ENCODE assay signal across 8 cellular contexts in the genomic region with DNA sequence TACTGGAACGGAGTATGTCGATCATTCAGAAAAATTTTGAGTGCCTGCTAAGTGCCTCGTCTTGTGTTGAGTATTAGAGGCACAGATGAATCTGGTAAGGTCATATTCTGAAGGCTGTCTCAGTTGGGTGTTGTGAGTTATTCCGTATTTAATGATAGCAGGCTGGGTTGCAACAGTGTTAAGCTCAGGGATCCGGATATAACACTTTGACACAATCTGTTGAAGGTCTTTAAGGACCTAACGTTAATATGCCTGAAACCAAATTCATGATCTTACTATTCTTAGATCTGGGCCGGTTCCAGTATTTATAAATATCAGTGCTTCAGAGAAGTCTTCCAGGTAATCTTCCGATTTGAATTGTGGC. TPM values are rescaled to one million over a fixed set of nuclear protein-coding genes. Genes with fewer than 3 reads are reported as not detected.
A peak's percentile ranks its signal among the peaks of the same experiment; 100 is the strongest.
DNase-seq lines count a peak whose midpoint lies in the region; ATAC-seq, FAIRE-seq and TF ChIP-seq lines count a peak whose summit lies in the region.

No MANE protein-coding gene starts in this region.

- H3K23ac ChIP-seq in H9 (ENCODE audit: insufficient read length, low read depth, low read length) = peak overlapping the region; percentile 6

- peaks cover 39 to 64% (median 54%) of the 10 kb centered on the region in 3 experiments for H3K36me3 Mint-ChIP-seq in H9 (ENCODE audit: insufficient read depth in 1 of 3, low read depth in 3 of 3)
- peaks cover 72% of the 10 kb centered on the region for H3K36me3 Mint-ChIP-seq in activated CD4-positive, alpha-beta memory T cell treated with anti-CD3 and anti-CD28 coated beads, Interleukin-2, amount 10 ng/mL, durations not matched to agents 7 days and 5 days (ENCODE audit: low read depth)

- H3K9me3 ChIP-seq in H9 (ENCODE audit: control insufficient read depth, low read depth, low read length) (no peaks in the 10 kb centered on the region), right cardiac atrium (ENCODE audit: control insufficient read depth, low read length) (no peaks in the 10 kb centered on the region), small intestine (ENCODE audit: control insufficient read depth, low read depth) (no peaks in the 10 kb centered on the region)

- ATAC-seq in right cardiac atrium = no peak
- no peak for ATAC-seq in activated CD4-positive, CD25-positive, alpha-beta regulatory T cell treated with anti-CD3 and anti-CD28 coated beads, Interleukin-2, amount 50 U/mL, for 24 hours
- ATAC-seq in GM19455 (IDR thresholded peaks at IDR 0.05; ENCODE audit: unreplicated experiment) = no peak

- H2BK12ac ChIP-seq in H9 (ENCODE audit: insufficient read length, low read depth, low read length) = no peak overlapping the region

- H2AK5ac ChIP-seq in H9 (ENCODE audit: insufficient read length, low read length) = no peak overlapping the region

- TF ChIP-seq CTCF in H9 (conservative IDR thresholded peaks at IDR 0.05) (no peak), GM13976 (IDR thresholded peaks at IDR 0.05; ENCODE audit: borderline replicate concordance, control extremely low read depth, extremely low read depth, insufficient read depth, missing control alignments) (no peak)

- peaks cover 6 to 8% of the 10 kb centered on the region in 2 donors for H3K36me3 ChIP-seq in small intestine (ENCODE audit: control insufficient read depth in 2 of 2, insufficient read depth in 2 of 2, low read length in 2 of 2)

- in situ Hi-C loops in GM13976 (cut with MboI; ENCODE audit: low sequenced_read_pairs, unreplicated experiment) = no loop called here

- peak overlapping the region; percentile 93 for H3K14ac ChIP-seq in H9 (ENCODE audit: insufficient read depth, low read length)

- H2BK15ac ChIP-seq in H9 (ENCODE audit: low read depth, low read length) = no peak overlapping the region

- H4K91ac ChIP-seq in H9 (ENCODE audit: insufficient read length, low read depth, low read length) = peak overlapping the region; percentile 47

- H3K79me1 ChIP-seq in H9 (ENCODE audit: insufficient read depth, low read depth, low read length, poor library complexity, severe bottlenecking) = peaks cover 2% of the 10 kb centered on the region

- peak overlapping the region; percentile 87 for H2BK5ac ChIP-seq in H9 (ENCODE audit: insufficient read length, low read length)

- H4K8ac ChIP-seq in H9 (replicated peaks; ENCODE audit: insufficient read length, low read depth, low read length) = peak overlapping the region; percentile 81

- no peak for FAIRE-seq in small intestine (lab: Jason Lieb, UNC)

- H3K27me3 ChIP-seq in H9 (ENCODE audit: insufficient read depth, low read length) (no peaks in the 10 kb centered on the region), right cardiac atrium (ENCODE audit: control insufficient read depth, insufficient read depth) (no peaks in the 10 kb centered on the region), small intestine (ENCODE audit: control insufficient read depth in 2 of 2, insufficient read depth in 2 of 2, low read length in 2 of 2) (no peaks in the 10 kb centered on the region)

- DNase-seq in H9 = no peak
- DNase-seq in activated CD4-positive, alpha-beta memory T cell treated with anti-CD3 and anti-CD28 coated beads, Interleukin-2, amount 10 ng/mL, durations not matched to agents 7 days and 5 days = no peak
- DNase-seq in right cardiac atrium = no peak
- DNase-seq in small intestine = no peak
- no peak for DNase-seq in GM13976 (ENCODE audit: low spot score)
- DNase-seq in stimulated activated CD4-positive, alpha-beta T cell treated with anti-CD3 and anti-CD28 coated beads, Interleukin-2, amount 100 ng/mL, for 24 hours = no peak

- no peaks in the 10 kb centered on the region; a peak in 1 of 5 replicates for H3K9me3 Mint-ChIP-seq in H9
- no peaks in the 10 kb centered on the region for H3K9me3 Mint-ChIP-seq in activated CD4-positive, alpha-beta memory T cell treated with anti-CD3 and anti-CD28 coated beads, Interleukin-2, amount 10 ng/mL, durations not matched to agents 7 days and 5 days

- H3K79me2 ChIP-seq in H9 (ENCODE audit: insufficient read depth, low read length) = peaks cover 15% of the 10 kb centered on the region; the same call in 1 of the 2 replicates

- POLR2A ChIA-PET in activated CD4-positive, alpha-beta memory T cell treated with anti-CD3 and anti-CD28 coated beads, Interleukin-2, amount 10 ng/mL, durations not matched to agents 7 days and 5 days (lab: Charles Lee) = interaction anchor here (0.6 to 6.1 kb wide), 34 partner anchors 9 to 922 kb away, joined by 3 to 144 read pairs (median 7); a partner anchor contains a TSS

- H2BK20ac ChIP-seq in H9 (ENCODE audit: low read depth, low read length, poor library complexity, severe bottlenecking) = no peak overlapping the region

- H3K4ac ChIP-seq in H9 (ENCODE audit: low read depth, low read length) = no peak overlapping the region

- peak overlapping the region; percentile 95 for H4K5ac ChIP-seq in H9 (ENCODE audit: insufficient read length, low read depth, low read length)

- peak overlapping the region; percentile 0 for H2BK120ac ChIP-seq in H9 (ENCODE audit: low read depth, low read length, poor library complexity, severe bottlenecking)

- WGBS in H9 (ENCODE audit: extremely low coverage, insufficient read length, low lambda C conversion rate) = no CpG with 5 or more reads among the region's 8 CpGs
- WGBS in right cardiac atrium = 2% methylated on average over 8 of the region's 8 CpGs
- WGBS in small intestine, 3 donors = 0 to 2% (median 2%) methylated on average over 8 of the region's 8 CpGs

- intact Hi-C loops in right cardiac atrium (cut with DNase I) = loop anchor here in 1 of 4 donors (10.0 kb wide), 1 partner anchor 290 kb away; a partner anchor contains a TSS

- no peak overlapping the region for H3T11ph ChIP-seq in H9 (ENCODE audit: low read length)

- H3K4me1 Mint-ChIP-seq in H9 = peaks cover 21 to 23% of the 10 kb centered on the region in 2 experiments
- H3K4me1 Mint-ChIP-seq in activated CD4-positive, alpha-beta memory T cell treated with anti-CD3 and anti-CD28 coated beads, Interleukin-2, amount 10 ng/mL, durations not matched to agents 7 days and 5 days = peaks cover 63% of the 10 kb centered on the region

- no peaks in the 10 kb centered on the region for H3K27me3 Mint-ChIP-seq in H9 (ENCODE audit: low read depth)
- no peaks in the 10 kb centered on the region for H3K27me3 Mint-ChIP-seq in activated CD4-positive, alpha-beta memory T cell treated with anti-CD3 and anti-CD28 coated beads, Interleukin-2, amount 10 ng/mL, durations not matched to agents 7 days and 5 days

- H4K20me1 ChIP-seq in H9 (ENCODE audit: control insufficient read depth, insufficient read depth, insufficient read length) = no peaks in the 10 kb centered on the region

- H3K18ac ChIP-seq in H9 (ENCODE audit: insufficient read length, low read depth, low read length) = peak overlapping the region; percentile 90

- H3K4me1 ChIP-seq in H9 (ENCODE audit: insufficient read depth, low read length) (no peaks in the 10 kb centered on the region), right cardiac atrium (ENCODE audit: control insufficient read depth, insufficient read depth, low read length) (no peaks in the 10 kb centered on the region), small intestine (ENCODE audit: control insufficient read depth in 2 of 2, insufficient read depth in 1 of 2, low read depth in 1 of 2, low read length in 1 of 2) (peaks cover 4% of the 10 kb centered on the region in 2 donors)

- peak overlapping the region; percentile 91 for H3K4me3 ChIP-seq in right cardiac atrium (ENCODE audit: low read length)
- peak overlapping the region; percentile 51 to 74 for H3K4me3 ChIP-seq in small intestine (ENCODE audit: low read depth in 1 of 2, low read length in 2 of 2)

- H3K23me2 ChIP-seq in H9 (ENCODE audit: insufficient read length, low read depth, low read length, poor library complexity, severe bottlenecking) = peaks cover 5% of the 10 kb centered on the region

- peak overlapping the region; percentile 100 for H3K9ac ChIP-seq in H9 (ENCODE audit: extremely low read depth, insufficient read length, low read length)

- H3K27ac Mint-ChIP-seq in H9 = peak overlapping the region; percentile 100
- H3K27ac Mint-ChIP-seq in activated CD4-positive, alpha-beta memory T cell treated with anti-CD3 and anti-CD28 coated beads, Interleukin-2, amount 10 ng/mL, durations not matched to agents 7 days and 5 days = peak overlapping the region; percentile 100

- no peak overlapping the region for H2AFZ ChIP-seq in H9 (ENCODE audit: low read length)

- H3K27ac ChIP-seq in H9 (ENCODE audit: insufficient read length, low read depth, low read length) = peak overlapping the region; percentile 99
- H3K27ac ChIP-seq in right cardiac atrium (ENCODE audit: low read length) = peak overlapping the region; percentile 84
- H3K27ac ChIP-seq in small intestine (ENCODE audit: low read depth in 1 of 2, low read length in 1 of 2) = peak overlapping the region; percentile 85 to 96

- CTCF ChIA-PET in activated CD4-positive, alpha-beta memory T cell treated with anti-CD3 and anti-CD28 coated beads, Interleukin-2, amount 10 ng/mL, durations not matched to agents 7 days and 5 days (lab: Charles Lee) = interaction anchor here (0.6 to 3.8 kb wide), 18 partner anchors 9 to 516 kb away, joined by 3 to 37 read pairs (median 4); a partner anchor contains a TSS

- H3K4me3 Mint-ChIP-seq in H9 = peak overlapping the region; percentile 100
- peak overlapping the region; percentile 100 for H3K4me3 Mint-ChIP-seq in activated CD4-positive, alpha-beta memory T cell treated with anti-CD3 and anti-CD28 coated beads, Interleukin-2, amount 10 ng/mL, durations not matched to agents 7 days and 5 days

- peak overlapping the region; percentile 85 for H3K56ac ChIP-seq in H9 (ENCODE audit: insufficient read length, low read depth, low read length)

- H3K4me2 ChIP-seq in H9 (ENCODE audit: insufficient read depth, insufficient read length, low read length) = peak overlapping the region; percentile 96

RNA-seq across cellular contexts. Expression of a gene that starts 0.6 kb away (rescaled TPM):
- 87.2 and 89.9 TPM in 2 replicates for total RNA-seq in H9 (2021)
- total RNA-seq in activated CD4-positive, alpha-beta memory T cell treated with anti-CD3 and anti-CD28 coated beads, Interleukin-2, amount 10 ng/mL, durations not matched to agents 7 days and 5 days = 10 to 100 TPM; 84.1 to 86.5 TPM
- 10 to 100 TPM; 18.0 to 26.3 (median 23.6) TPM for total RNA-seq in right cardiac atrium
- polyA plus RNA-seq in right cardiac atrium = 9.2 TPM
- polyA plus RNA-seq in small intestine = 10 to 100 TPM; 11.6 to 29.9 (median 18.9) TPM

RNA-seq across cellular contexts. Expression of a gene that starts 0.7 kb away (rescaled TPM):
- 44.3 and 46.4 TPM in 2 replicates for total RNA-seq in H9 (2021)
- total RNA-seq in activated CD4-positive, alpha-beta memory T cell treated with anti-CD3 and anti-CD28 coated beads, Interleukin-2, amount 10 ng/mL, durations not matched to agents 7 days and 5 days = 10 to 100 TPM; 27.0 to 28.3 TPM
- under 1 TPM; 0.08 to 0.47 (median 0.23) TPM for total RNA-seq in right cardiac atrium
- polyA plus RNA-seq in right cardiac atrium = 0.07 TPM
- 1 to 10 TPM in 2 of 3 donors, under 1 TPM in 1; 0.22 to 5.3 (median 1.4) TPM for polyA plus RNA-seq in small intestine

RNA-seq across cellular contexts. Expression of a gene that starts 39.0 kb away (rescaled TPM):
- total RNA-seq in H9 (2021) = 21.7 and 24.3 TPM in 2 replicates
- 10 to 100 TPM; 43.8 to 46.9 TPM for total RNA-seq in activated CD4-positive, alpha-beta memory T cell treated with anti-CD3 and anti-CD28 coated beads, Interleukin-2, amount 10 ng/mL, durations not matched to agents 7 days and 5 days
- total RNA-seq in right cardiac atrium = 10 to 100 TPM; 15.6 to 20.1 (median 17.8) TPM
- 13.1 TPM for polyA plus RNA-seq in right cardiac atrium
- polyA plus RNA-seq in small intestine = 10 to 100 TPM; 17.3 to 19.0 (median 17.5) TPM

Comparison
In these comparisons a context has a peak if more than half of its experiments do, and no peak if none do; other contexts are left out.
1. RNA of a gene that starts 0.7 kb away (total RNA-seq): 44.3 to 46.4 TPM in H9 and 27.0 to 28.3 TPM in activated CD4-positive, alpha-beta memory T cell treated with anti-CD3 and anti-CD28 coated beads, Interleukin-2, amount 10 ng/mL, durations not matched to agents 7 days and 5 days; 0.08 to 0.47 TPM in right cardiac atrium; every median in the first group is over 10 times any median in the second.
2. Peak in every context shown above with its lines, with median percentiles within 50 percentile points of each other: H3K27ac ChIP-seq.